Comparison of ENCODE assay signal across 13 cellular contexts in genomic region chr10:132399117-132400035, GRCh38. TPM values are rescaled to one million over a fixed set of nuclear protein-coding genes. Genes with fewer than 3 reads are reported as not detected.
DNase-seq lines count a peak whose midpoint lies in the region; ATAC-seq and TF ChIP-seq lines count a peak whose summit lies in the region.
"Had no signal": no experiment of that assay in that cellular context is flagged by ENCODE, and none has a peak within 500 bp of the region (broad histone marks: within the 10 kb centered on the region; RNA-seq: fewer than 3 reads in every experiment).

No MANE protein-coding gene starts in this region.

- intact Hi-C loops in Caco-2 (cut with micrococcal nuclease; ENCODE audit: unreplicated experiment), result no loop called here
- intact Hi-C loops in left ventricle myocardium superior (cut with micrococcal nuclease), result no loop called here
- intact Hi-C loops in sigmoid colon (cut with DNase I), result loop anchor here (5.0 kb wide), 1 partner anchor 233 kb away; no protein-coding TSS in a partner anchor

- H3K4me3 ChIP-seq in Caco-2 (ENCODE audit: low read depth, low read length) (no peak overlapping the region), sigmoid colon (no peak overlapping the region), BE2C (ENCODE audit: low read depth, low read length) (no peak overlapping the region)

- BruUV-seq in Caco-2 (replicated peaks; lab: Mats Ljungman, UMichigan), result no TSS peak

- H3K27me3 ChIP-seq in Caco-2 (replicated peaks; ENCODE audit: control insufficient read depth, insufficient read depth, low read length) (no peaks in the 10 kb centered on the region), sigmoid colon (no peaks in the 10 kb centered on the region), BE2C (no peaks in the 10 kb centered on the region)
- H3K27me3 ChIP-seq: dorsolateral prefrontal cortex, heart right ventricle had no signal

- peaks cover 6% of the 10 kb centered on the region for H3K36me3 Mint-ChIP-seq in Caco-2 (ENCODE audit: insufficient read depth, unreplicated experiment)

- TF ChIP-seq EP300 in sigmoid colon (IDR thresholded peaks at IDR 0.05), result no peak

- 42 to 81% methylated on average over 27 of the region's 27 CpGs for WGBS in sigmoid colon, 2 donors

- no peaks in the 10 kb centered on the region for H3K4me1 Mint-ChIP-seq in Caco-2 (ENCODE audit: low read depth, unreplicated experiment)

- H3K9me3 Mint-ChIP-seq in Caco-2 (ENCODE audit: unreplicated experiment), result no peaks in the 10 kb centered on the region
- H3K9me3 Mint-ChIP-seq: stimulated activated naive CD8-positive, alpha-beta T cell treated with anti-CD3 and anti-CD28 coated beads, Interleukin-15, Interleukin-2, amounts not matched to agents 100 ng/mL and 50 ng/mL, for 24 hours had no signal

- no peak for TF ChIP-seq CTCF in Caco-2 (IDR thresholded peaks at IDR 0.05; ENCODE audit: insufficient read depth in 1 of 2, low read depth in 1 of 2, low read length in 1 of 2, severe bottlenecking in 1 of 2, unreplicated experiment in 1 of 2)
- no peak for TF ChIP-seq CTCF in RWPE1 (conservative IDR thresholded peaks at IDR 0.05; ENCODE audit: low read depth)
- TF ChIP-seq CTCF in sigmoid colon (IDR thresholded peaks at IDR 0.05), result no peak
- no peak for TF ChIP-seq CTCF in BE2C (IDR thresholded peaks at IDR 0.05; ENCODE audit: low read depth, low read length)

- H3K27ac Mint-ChIP-seq in Caco-2 (ENCODE audit: unreplicated experiment), result peak overlapping the region; percentile 25
- H3K27ac Mint-ChIP-seq: stimulated activated naive CD8-positive, alpha-beta T cell treated with anti-CD3 and anti-CD28 coated beads, Interleukin-15, Interleukin-2, amounts not matched to agents 100 ng/mL and 50 ng/mL, for 24 hours had no signal

- DNase-seq in Caco-2 (no peak), RWPE1 (ENCODE audit: low spot score) (no peak), left ventricle myocardium superior (peak; percentile 28), sigmoid colon (peak; percentile 27), cortex of kidney (lab: John Stamatoyannopoulos, UW) (no peak), BE2C (no peak), NCI-H1417 (lab: John Stamatoyannopoulos, UW) (no peak), NCI-H187 (lab: John Stamatoyannopoulos, UW) (no peak)
- DNase-seq: activated CD4-positive, CD25-positive, alpha-beta regulatory T cell; activated naive CD4-positive, alpha-beta T cell treated with Interleukin-2 at 50 U/mL for 16 hours had no signal

- peak overlapping the region; percentile 86 for H3K4me3 Mint-ChIP-seq in Caco-2 (ENCODE audit: unreplicated experiment)
- H3K4me3 Mint-ChIP-seq: stimulated activated naive CD8-positive, alpha-beta T cell treated with anti-CD3 and anti-CD28 coated beads, Interleukin-15, Interleukin-2, amounts not matched to agents 100 ng/mL and 50 ng/mL, for 24 hours had no signal

- no peak for ATAC-seq in left ventricle myocardium superior
- ATAC-seq: heart right ventricle had no signal

- H3K9me3 ChIP-seq in Caco-2, result no peaks in the 10 kb centered on the region
- H3K9me3 ChIP-seq in sigmoid colon, result no peaks in the 10 kb centered on the region
- H3K9me3 ChIP-seq in BE2C, result no peaks in the 10 kb centered on the region
- H3K9me3 ChIP-seq: heart right ventricle had no signal

- H3K36me3 ChIP-seq in Caco-2 (ENCODE audit: control insufficient read depth, insufficient read depth, low read length), result peaks cover 5% of the 10 kb centered on the region
- H3K36me3 ChIP-seq in sigmoid colon, result no peaks in the 10 kb centered on the region
- no peaks in the 10 kb centered on the region for H3K36me3 ChIP-seq in BE2C
- H3K36me3 ChIP-seq: heart right ventricle had no signal

- CTCF ChIA-PET in Caco-2 (lab: Charles Lee) (no interaction called here), RWPE1 (lab: Yijun Ruan, JAX) (interaction anchor here (2.0 to 2.6 kb wide), 2 partner anchors 21 to 47 kb away, joined by 8 to 13 read pairs; no protein-coding TSS in a partner anchor)

- peak overlapping the region; percentile 81 for H3K27ac ChIP-seq in RWPE1
- H3K27ac ChIP-seq in sigmoid colon, result peak overlapping the region in 3 of 4 donors; percentile 18 to 99 (median 64)

- POLR2A ChIA-PET in Caco-2 (lab: Charles Lee), result no interaction called here
- POLR2A ChIA-PET in RWPE1 (lab: Yijun Ruan, JAX; ENCODE audit: low non-redundant PET), result interaction anchor here (1.0 to 1.1 kb wide), 2 partner anchors 8 to 12 kb away, joined by 3 to 4 read pairs; no protein-coding TSS in a partner anchor

- H3K4me1 ChIP-seq in Caco-2 (peaks cover 24% of the 10 kb centered on the region), sigmoid colon (peaks cover 0 to 59% (median 52%) of the 10 kb centered on the region in 4 donors), BE2C (peaks cover 9% of the 10 kb centered on the region)

- H3K27me3 Mint-ChIP-seq in Caco-2 (ENCODE audit: insufficient read depth, unreplicated experiment), result no peaks in the 10 kb centered on the region
- H3K27me3 Mint-ChIP-seq: stimulated activated naive CD8-positive, alpha-beta T cell treated with anti-CD3 and anti-CD28 coated beads, Interleukin-15, Interleukin-2, amounts not matched to agents 100 ng/mL and 50 ng/mL, for 24 hours had no signal

- peak in 1 of 2 donors; percentile 34 for TF ChIP-seq POLR2A in sigmoid colon (IDR thresholded peaks at IDR 0.05)

RNA-seq across cellular contexts. Expression of gene PWWP2B, which starts 2.4 kb away (rescaled TPM):
- total RNA-seq in Caco-2 (2022) (17.8 and 19.3 TPM in 2 replicates), left ventricle myocardium superior (19.9 TPM), sigmoid colon (10 to 100 TPM in 1 of 4 donors, 1 to 10 TPM in 3; 7.7 to 10.2 (median 9.3) TPM)
- polyA plus RNA-seq in sigmoid colon, result 10 to 100 TPM; 27.0 to 50.8 (median 28.2) TPM
- polyA plus RNA-seq in BE2C (2012; ENCODE audit: insufficient read depth, insufficient read length, low read depth), result 52.5 TPM

Comparison
In these comparisons a context has a peak if more than half of its experiments do, and no peak if none do; other contexts are left out.
1. DNase-seq: peak in left ventricle myocardium superior (single experiment) and sigmoid colon (single experiment); none in Caco-2 (0 of 2), RWPE1 (single experiment), cortex of kidney (single experiment), BE2C (single experiment), NCI-H1417 (0 of 3) and NCI-H187 (0 of 2).